In genomic region chr10:118998183-118998582, GRCh38 we compare ENCODE assay signal across 23 cellular contexts.
"Had no signal": no experiment of that assay in that cellular context is flagged by ENCODE, and none has a peak within 500 bp of the region (broad histone marks: within the 10 kb centered on the region; RNA-seq: fewer than 3 reads in every experiment).

No MANE protein-coding gene starts in this region.

- H3K27me3 ChIP-seq: colonic mucosa, esophagus muscularis mucosa, gastrocnemius medialis, gastroesophageal sphincter, heart left ventricle, heart right ventricle had no signal

- H3K4me3 Mint-ChIP-seq: dendritic cell treated with granulocyte-macrophage colony-stimulating factor and Interleukin-4, amounts not matched to agents 40 ng/mL and 50 ng/mL, for 4 days; effector memory CD8-positive, alpha-beta T cell; endodermal cell had no signal

- H3K4me1 Mint-ChIP-seq: endodermal cell had no signal

- H3K9me3 Mint-ChIP-seq: dendritic cell treated with granulocyte-macrophage colony-stimulating factor and Interleukin-4, amounts not matched to agents 40 ng/mL and 50 ng/mL, for 4 days; effector memory CD8-positive, alpha-beta T cell; endodermal cell had no signal

- H3K4me3 ChIP-seq: colonic mucosa, coronary artery, dorsolateral prefrontal cortex, esophagus muscularis mucosa, esophagus squamous epithelium, gastrocnemius medialis, gastroesophageal sphincter, heart left ventricle, heart right ventricle had no signal

- H3K36me3 ChIP-seq: colonic mucosa, esophagus muscularis mucosa, esophagus squamous epithelium, gastrocnemius medialis, gastroesophageal sphincter, heart left ventricle, heart right ventricle had no signal

- DNase-seq: colonic mucosa; cortex of kidney; dermis blood vessel endothelial cell; dorsolateral prefrontal cortex; effector CD4-positive, alpha-beta T cell; effector CD8-positive, alpha-beta T cell; effector memory CD4-positive, alpha-beta T cell; effector memory CD8-positive, alpha-beta T cell; endodermal cell; erythroblast; esophagus squamous epithelium; foreskin fibroblast; foreskin keratinocyte; foreskin melanocyte; gastrocnemius medialis; glutamatergic neuron; heart left ventricle; heart right ventricle had no signal

- ATAC-seq: effector memory CD8-positive, alpha-beta T cell; esophagus mucosa; foreskin keratinocyte; gastrocnemius medialis; gastroesophageal sphincter; heart left ventricle; heart right ventricle had no signal

- H3K27ac Mint-ChIP-seq: dendritic cell treated with granulocyte-macrophage colony-stimulating factor and Interleukin-4, amounts not matched to agents 40 ng/mL and 50 ng/mL, for 4 days; effector memory CD8-positive, alpha-beta T cell; endodermal cell had no signal
